In genomic region chr4:98261291-98262271, GRCh38 we compare ENCODE assay signal across 8 cellular contexts. TPM values are rescaled to one million over a fixed set of nuclear protein-coding genes. Genes with fewer than 3 reads are reported as not detected.
DNase-seq lines count a peak whose midpoint lies in the region; ATAC-seq and TF ChIP-seq lines count a peak whose summit lies in the region.

Gene RAP1GDS1, plus strand, starts transcription at chr4:98261384. Its CDS starts 182 bp downstream, at chr4:98261566.

- H3K4me1 ChIP-seq in BLaER1 treated with 17β-estradiol and CSF1 and Interleukin-3, amounts not matched to agents 10 nM and 100 nM: peaks cover 21 to 32% (median 25%) of the 10 kb centered on the region in 10 experiments
- H3K4me1 ChIP-seq in OCI-LY1 (ENCODE audit: insufficient read depth, low read length, severe bottlenecking): peaks cover 23% of the 10 kb centered on the region

- DNase-seq in fibroblast of villous mesenchyme (ENCODE audit: low read depth) (peak; percentile 77), nephron progenitor cell (no peak)

- H3K4me2 ChIP-seq in BLaER1 treated with 17β-estradiol and CSF1 and Interleukin-3, amounts not matched to agents 10 nM and 100 nM: peak within 1 kb of the TSS; percentile 88 to 96 (median 91)
- H3K4me2 ChIP-seq in OCI-LY1 (ENCODE audit: low read length): peak within 1 kb of the TSS; percentile 75

- no peaks in the 10 kb centered on the region for H3K27me3 Mint-ChIP-seq in activated T-helper 17 cell treated with anti-CD3 and anti-CD28 coated beads, Interleukin-2, amount 50 U/mL, for 72 hours
- peaks cover 2% of the 10 kb centered on the region for H3K27me3 Mint-ChIP-seq in nephron progenitor cell (ENCODE audit: low read depth, poor library complexity)

- peaks cover 11% of the 10 kb centered on the region for H3K36me3 Mint-ChIP-seq in activated T-helper 17 cell treated with anti-CD3 and anti-CD28 coated beads, Interleukin-2, amount 50 U/mL, for 72 hours (ENCODE audit: low read depth)
- peaks cover 9% of the 10 kb centered on the region for H3K36me3 Mint-ChIP-seq in nephron progenitor cell (ENCODE audit: low read depth)

- peak within 1 kb of the TSS; percentile 96 for H3K4me3 Mint-ChIP-seq in activated T-helper 17 cell treated with anti-CD3 and anti-CD28 coated beads, Interleukin-2, amount 50 U/mL, for 72 hours
- H3K4me3 Mint-ChIP-seq in nephron progenitor cell: peak within 1 kb of the TSS; percentile 98

- peaks cover 46% of the 10 kb centered on the region for H3K79me2 ChIP-seq in OCI-LY1 (ENCODE audit: insufficient read depth, low read length)

- no peaks in the 10 kb centered on the region for H3F3A ChIP-seq in OCI-LY1 (ENCODE audit: insufficient read depth, low read length)

- H2AFZ ChIP-seq in OCI-LY1 (ENCODE audit: low read length): peak within 1 kb of the TSS; percentile 46; the same call in 1 of the 2 replicates

- peak within 1 kb of the TSS; percentile 93 for H3K27ac Mint-ChIP-seq in activated T-helper 17 cell treated with anti-CD3 and anti-CD28 coated beads, Interleukin-2, amount 50 U/mL, for 72 hours
- peak within 1 kb of the TSS; percentile 99 for H3K27ac Mint-ChIP-seq in nephron progenitor cell

- peak within 1 kb of the TSS; percentile 87 to 99 (median 93) for H3K9ac ChIP-seq in BLaER1 treated with 17β-estradiol and CSF1 and Interleukin-3, amounts not matched to agents 10 nM and 100 nM
- peak within 1 kb of the TSS; percentile 94 for H3K9ac ChIP-seq in OCI-LY1 (ENCODE audit: low read length)

- H3K36me3 ChIP-seq in BLaER1 treated with 17β-estradiol and CSF1 and Interleukin-3, amounts not matched to agents 10 nM and 100 nM: peaks cover 0 to 10% (median under 1%) of the 10 kb centered on the region in 11 experiments; a peak in 5 of 22 replicates
- no peaks in the 10 kb centered on the region for H3K36me3 ChIP-seq in OCI-LY1 (ENCODE audit: insufficient read depth, low read length)

- H3K4me1 Mint-ChIP-seq in activated T-helper 17 cell treated with anti-CD3 and anti-CD28 coated beads, Interleukin-2, amount 50 U/mL, for 72 hours: peaks cover 24% of the 10 kb centered on the region
- H3K4me1 Mint-ChIP-seq in nephron progenitor cell: peaks cover 32% of the 10 kb centered on the region

- no peak for TF ChIP-seq CTCF in OCI-LY1 (IDR thresholded peaks at IDR 0.05; ENCODE audit: low read length)
- TF ChIP-seq CTCF in fibroblast of villous mesenchyme (IDR thresholded peaks at IDR 0.05; ENCODE audit: insufficient read depth, low read depth, low read length): no peak
- TF ChIP-seq CTCF in nephron progenitor cell (IDR thresholded peaks at IDR 0.05): no peak
- no peak for TF ChIP-seq CTCF in subcutaneous adipose tissue (IDR thresholded peaks at IDR 0.05; ENCODE audit: low read depth)

- H3K9me3 Mint-ChIP-seq in activated T-helper 17 cell treated with anti-CD3 and anti-CD28 coated beads, Interleukin-2, amount 50 U/mL, for 72 hours: no peaks in the 10 kb centered on the region
- no peaks in the 10 kb centered on the region for H3K9me3 Mint-ChIP-seq in nephron progenitor cell

- H3K27ac ChIP-seq in BLaER1 treated with 17β-estradiol and CSF1 and Interleukin-3, amounts not matched to agents 10 nM and 100 nM: peak within 1 kb of the TSS; percentile 88 to 97 (median 94)
- H3K27ac ChIP-seq in OCI-LY1 (ENCODE audit: low read depth, low read length, poor library complexity, severe bottlenecking): peak within 1 kb of the TSS; percentile 11

- H3K4me3 ChIP-seq in BLaER1 treated with 17β-estradiol and CSF1 and Interleukin-3, amounts not matched to agents 10 nM and 100 nM: peak within 1 kb of the TSS; percentile 70 to 99 (median 92)
- peak within 1 kb of the TSS; percentile 86 for H3K4me3 ChIP-seq in OCI-LY1 (ENCODE audit: low read depth, low read length, poor library complexity, severe bottlenecking)
- H3K4me3 ChIP-seq in fibroblast of villous mesenchyme (ENCODE audit: low read depth, low read length): peak within 1 kb of the TSS; percentile 92

- peaks cover 7 to 44% (median 28%) of the 10 kb centered on the region in 11 experiments; a peak in 17 of 22 replicates for H4K20me1 ChIP-seq in BLaER1 treated with 17β-estradiol and CSF1 and Interleukin-3, amounts not matched to agents 10 nM and 100 nM
- H4K20me1 ChIP-seq in OCI-LY1 (ENCODE audit: insufficient read depth, low read length): no peaks in the 10 kb centered on the region

- H3K9me3 ChIP-seq in BLaER1 treated with 17β-estradiol and CSF1 and Interleukin-3, amounts not matched to agents 10 nM and 100 nM (replicated peaks in 1 of 11): no peaks in the 10 kb centered on the region; a peak in 1 of 22 replicates
- no peaks in the 10 kb centered on the region for H3K9me3 ChIP-seq in OCI-LY1 (ENCODE audit: low read length)

- no peaks in the 10 kb centered on the region for H3K27me3 ChIP-seq in BLaER1 treated with 17β-estradiol and CSF1 and Interleukin-3, amounts not matched to agents 10 nM and 100 nM
- H3K27me3 ChIP-seq in OCI-LY1 (ENCODE audit: insufficient read depth, low read length): no peaks in the 10 kb centered on the region

- ATAC-seq in GM19324 (IDR thresholded peaks at IDR 0.05; ENCODE audit: low FRiP score, unreplicated experiment): peak; percentile 26
- peak; percentile 9 for ATAC-seq in HG03442 (IDR thresholded peaks at IDR 0.05; ENCODE audit: unreplicated experiment)
- ATAC-seq in activated T-helper 17 cell treated with anti-CD3 and anti-CD28 coated beads, Interleukin-2, amount 50 U/mL, for 72 hours (replicated peaks): peak; percentile 63

- no peaks in the 10 kb centered on the region for H3K9me2 ChIP-seq in OCI-LY1 (ENCODE audit: low read depth, low read length)

RNA-seq across cellular contexts. Expression of gene RAP1GDS1, which starts in this region (rescaled TPM):
- total RNA-seq in activated T-helper 17 cell treated with anti-CD3 and anti-CD28 coated beads, Interleukin-2, amount 50 U/mL, for 72 hours: 10 to 100 TPM; 29.8 to 66.1 TPM
- total RNA-seq in fibroblast of villous mesenchyme (78.6 and 82.5 TPM in 2 replicates), subcutaneous adipose tissue (10 to 100 TPM; 32.2 to 62.4 (median 40.3) TPM)

Comparison
In these comparisons a context has a peak if more than half of its experiments do, and no peak if none do; other contexts are left out.
1. ATAC-seq: peak in every context shown above with its lines; median percentile 63 in activated T-helper 17 cell treated with anti-CD3 and anti-CD28 coated beads, Interleukin-2, amount 50 U/mL, for 72 hours; 26 in GM19324; 9 in HG03442.